10 cellular contexts compared by ENCODE assay signal in the genomic region with DNA sequence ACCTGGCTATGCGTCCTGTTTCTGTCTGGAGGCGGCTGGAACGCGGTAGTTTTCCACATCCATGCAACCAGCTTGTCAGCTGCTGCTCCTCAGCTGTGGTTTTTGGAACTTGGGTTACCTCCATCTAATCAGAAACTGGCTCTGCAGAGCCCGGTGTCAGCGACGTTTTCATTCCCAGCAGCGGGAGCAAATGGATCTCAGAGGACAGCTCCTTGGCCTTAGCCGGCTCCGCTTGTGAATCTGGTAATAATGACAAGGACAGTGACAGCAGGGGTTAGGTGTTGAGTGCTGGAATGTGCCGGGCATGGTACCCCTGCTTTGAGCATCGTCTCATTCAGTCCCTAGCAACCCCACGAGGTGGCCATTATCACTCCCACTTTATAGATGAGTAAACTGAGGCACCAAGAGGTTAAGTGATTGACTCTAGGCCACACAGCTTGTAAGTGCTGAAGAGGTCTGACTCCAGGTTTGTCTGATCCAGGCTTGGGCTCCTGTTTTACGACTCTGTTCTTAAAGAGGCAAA. TPM values are rescaled to one million over a fixed set of nuclear protein-coding genes. Genes with fewer than 3 reads are reported as not detected.
DNase-seq lines count a peak whose midpoint lies in the region; ATAC-seq, FAIRE-seq and TF ChIP-seq lines count a peak whose summit lies in the region.
"Had no signal": no experiment of that assay in that cellular context is flagged by ENCODE, and none has a peak within 500 bp of the region (broad histone marks: within the 10 kb centered on the region; RNA-seq: fewer than 3 reads in every experiment).

No MANE protein-coding gene starts in this region.

- BruUV-seq in GM12878 (replicated peaks; lab: Mats Ljungman, UMichigan) = no TSS peak

- H3K18ac ChIP-seq in mesenchymal stem cell (ENCODE audit: low read depth in 1 of 2, low read length in 2 of 2) = no peak overlapping the region

- peaks cover 51% of the 10 kb centered on the region for H3K79me2 ChIP-seq in GM12878 (ENCODE audit: control insufficient read depth, insufficient read depth, low read length)

- DNase-seq in heart left ventricle = no peak
- no peak for DNase-seq in left ventricle myocardium superior
- no peak for DNase-seq in GM12878 (ENCODE audit: low read depth, low spot score)
- DNase-seq in mesenchymal stem cell = no peak
- no peak for DNase-seq in DMS79 (lab: John Stamatoyannopoulos, UW)
- no peak for DNase-seq in NOMO-1 (lab: John Stamatoyannopoulos, UW; ENCODE audit: unreplicated experiment in 2 of 2)
- DNase-seq: DMS53 had no signal

- no peak overlapping the region for H3K4ac ChIP-seq in mesenchymal stem cell (ENCODE audit: low read depth in 1 of 2, low read length in 2 of 2)

- H3K9me3 ChIP-seq in heart left ventricle = no peaks in the 10 kb centered on the region
- no peaks in the 10 kb centered on the region for H3K9me3 ChIP-seq in GM12878 (replicated peaks; ENCODE audit: control insufficient read depth, insufficient read depth, low read length)
- H3K9me3 ChIP-seq in mesenchymal stem cell (ENCODE audit: control insufficient read depth, low read length) = no peaks in the 10 kb centered on the region

- in situ Hi-C loops in GM12878 (cut with MboI) = no loop called here

- H3K4me1 ChIP-seq in heart left ventricle (peaks cover 0 to 70% (median 38%) of the 10 kb centered on the region in 12 donors), GM12878 (ENCODE audit: control insufficient read depth, insufficient read depth, low read length) (peaks cover 37% of the 10 kb centered on the region), mesenchymal stem cell (ENCODE audit: control insufficient read depth, insufficient read depth, low read depth, low read length) (peaks cover 66% of the 10 kb centered on the region), urinary bladder (ENCODE audit: insufficient read depth) (peaks cover 5% of the 10 kb centered on the region)

- no peak for FAIRE-seq in GM12878 (lab: Jason Lieb, UNC)
- FAIRE-seq: TTC549 had no signal

- RAD21 ChIA-PET in GM12878 (lab: Charles Lee; ENCODE audit: unreplicated experiment) = interaction anchor here (0.9 to 3.5 kb wide), 5 partner anchors 7 to 151 kb away, joined by 4 to 22 read pairs (median 6); no protein-coding TSS in a partner anchor

- no peak for TF ChIP-seq RAD21 in GM12878 (IDR thresholded peaks at IDR 0.05; ENCODE audit: insufficient read depth, low read depth, low read length)

- H3K23ac ChIP-seq in mesenchymal stem cell (ENCODE audit: low read length in 2 of 2) = no peak overlapping the region

- TF ChIP-seq CTCF in heart left ventricle (IDR thresholded peaks at IDR 0.05) (no peak), GM12878 (IDR thresholded peaks at IDR 0.05 in 2 of 3, conservative IDR thresholded peaks at IDR 0.05 in 1 of 3; ENCODE audit: control insufficient read depth in 2 of 3, extremely low read depth in 1 of 3, insufficient read depth in 1 of 3, low read depth in 3 of 3, low read length in 3 of 3) (no peak)

- H3K79me1 ChIP-seq in mesenchymal stem cell (replicated peaks; ENCODE audit: low read length, poor library complexity, severe bottlenecking) = peaks cover 23% of the 10 kb centered on the region

- no peak overlapping the region for H4K91ac ChIP-seq in mesenchymal stem cell (ENCODE audit: low read length)

- no peak overlapping the region for H2BK120ac ChIP-seq in mesenchymal stem cell (ENCODE audit: low read depth, low read length)

- peak overlapping the region in 10 of 12 donors; percentile 46 to 82 (median 76) for H3K27ac ChIP-seq in heart left ventricle
- no peak overlapping the region; the same call in 1 of the 2 replicates for H3K27ac ChIP-seq in GM12878 (ENCODE audit: control insufficient read depth, insufficient read depth)
- H3K27ac ChIP-seq in mesenchymal stem cell (ENCODE audit: low read length, poor library complexity, severe bottlenecking) = no peak overlapping the region
- H3K27ac ChIP-seq in urinary bladder (ENCODE audit: low read depth) = no peak overlapping the region

- H4K20me1 ChIP-seq in GM12878 (ENCODE audit: control insufficient read depth, insufficient read depth) = no peaks in the 10 kb centered on the region

- no peak overlapping the region for H3K14ac ChIP-seq in mesenchymal stem cell (ENCODE audit: low read length in 2 of 2)

- no peak overlapping the region for H2BK15ac ChIP-seq in mesenchymal stem cell (ENCODE audit: low read depth, poor library complexity, severe bottlenecking)

- CTCF ChIA-PET in GM12878 (lab: Yijun Ruan, JAX) = interaction anchor here (1.0 to 3.9 kb wide), 5 partner anchors 7 to 148 kb away, joined by 3 to 16 read pairs (median 9); no protein-coding TSS in a partner anchor

- ATAC-seq in heart left ventricle (peak in 1 of 4 donors; percentile 1), left ventricle myocardium superior (no peak), GM12878 (no peak), GM21447 (IDR thresholded peaks at IDR 0.05; ENCODE audit: unreplicated experiment) (no peak)

- no peak overlapping the region for H2BK12ac ChIP-seq in mesenchymal stem cell (ENCODE audit: low read length in 2 of 2)

- H2AK5ac ChIP-seq in mesenchymal stem cell (ENCODE audit: low read length, severe bottlenecking) = no peak overlapping the region

- peaks cover 0 to 35% (median 8%) of the 10 kb centered on the region in 9 donors for H3K27me3 ChIP-seq in heart left ventricle
- no peaks in the 10 kb centered on the region; a peak in 1 of 4 replicates for H3K27me3 ChIP-seq in GM12878 (replicated peaks in 1 of 2; ENCODE audit: control insufficient read depth in 2 of 2, insufficient read depth in 2 of 2, low read length in 1 of 2)
- peaks cover 0 to 35% of the 10 kb centered on the region in 2 experiments for H3K27me3 ChIP-seq in mesenchymal stem cell (ENCODE audit: control insufficient read depth in 1 of 2, insufficient read depth in 1 of 2, low read length in 2 of 2)

- H3K4me2 ChIP-seq in GM12878 (ENCODE audit: control insufficient read depth, insufficient read depth) (peak overlapping the region; percentile 90), mesenchymal stem cell (ENCODE audit: low read length, poor library complexity, severe bottlenecking) (peak overlapping the region; percentile 96)

- H3K9ac ChIP-seq in GM12878 (ENCODE audit: control insufficient read depth, insufficient read depth, low read length) (peak overlapping the region; percentile 77), mesenchymal stem cell (ENCODE audit: low read length) (peak overlapping the region; percentile 60)

- SMC1A ChIA-PET in GM12878 (lab: Charles Lee; ENCODE audit: uncharacterized antibody, unreplicated experiment) = interaction anchor here (1.1 to 3.6 kb wide), 4 partner anchors 8 to 150 kb away, joined by 3 to 20 read pairs (median 4); no protein-coding TSS in a partner anchor

- intact Hi-C loops in heart left ventricle (cut with DNase I) = no loop called here
- intact Hi-C loops in left ventricle myocardium superior (cut with micrococcal nuclease) = no loop called here
- intact Hi-C loops in GM12878 (cut with micrococcal nuclease; ENCODE audit: unreplicated experiment) = no loop called here

- no peak for TF ChIP-seq POLR2A in heart left ventricle (IDR thresholded peaks at IDR 0.05)
- TF ChIP-seq POLR2A in GM12878 (IDR thresholded peaks at IDR 0.05; ENCODE audit: low read depth, low read length) = no peak; the same call in 1 of the 2 replicates

- H4K8ac ChIP-seq in mesenchymal stem cell (ENCODE audit: low read length) = no peak overlapping the region

- H3K4me3 ChIP-seq in heart left ventricle = peak overlapping the region; percentile 49 to 82 (median 70)
- H3K4me3 ChIP-seq in GM12878 = peak overlapping the region; percentile 68
- peak overlapping the region; percentile 70 to 79 for H3K4me3 ChIP-seq in mesenchymal stem cell (ENCODE audit: insufficient read depth in 1 of 2, low read depth in 1 of 2, low read length in 2 of 2)
- peak overlapping the region; percentile 50 for H3K4me3 ChIP-seq in urinary bladder (ENCODE audit: low read depth, low read length)

- TF ChIP-seq EP300 in GM12878 (IDR thresholded peaks at IDR 0.05; ENCODE audit: borderline replicate concordance in 1 of 2, control insufficient read depth in 1 of 2, low read depth in 2 of 2, low read length in 2 of 2) = no peak

- no peak overlapping the region for H2BK5ac ChIP-seq in mesenchymal stem cell (ENCODE audit: low read depth, low read length, poor library complexity, severe bottlenecking)

- POLR2A ChIA-PET in GM12878 (lab: Charles Lee) = interaction anchor here (1.6 to 3.8 kb wide), 4 partner anchors 20 to 152 kb away, joined by 6 to 19 read pairs (median 14); a partner anchor contains a TSS

- 27 to 35% (median 29%) methylated on average over 10 to 14 of the region's 14 CpGs for WGBS in heart left ventricle, 4 donors
- WGBS in GM12878 (ENCODE audit: insufficient coverage, insufficient replicate concordance, low lambda C conversion rate, missing lambda C conversion rate) = 57% methylated on average over 14 of the region's 14 CpGs
- 48% methylated on average over 14 of the region's 14 CpGs for WGBS in mesenchymal stem cell
- WGBS in urinary bladder = 33% methylated on average over 14 of the region's 14 CpGs

- H3K36me3 ChIP-seq in heart left ventricle (no peaks in the 10 kb centered on the region), GM12878 (ENCODE audit: control insufficient read depth in 2 of 2, insufficient read depth in 2 of 2, low read length in 1 of 2) (no peaks in the 10 kb centered on the region; a peak in 1 of 4 replicates), mesenchymal stem cell (ENCODE audit: control insufficient read depth in 1 of 2, insufficient read depth in 2 of 2, low read depth in 1 of 2, low read length in 2 of 2) (peaks cover 0 to 30% of the 10 kb centered on the region in 2 experiments), urinary bladder (ENCODE audit: insufficient read depth) (no peaks in the 10 kb centered on the region)

- H2AFZ ChIP-seq in GM12878 (ENCODE audit: control insufficient read depth, low read depth, low read length) = no peak overlapping the region
- H2AFZ ChIP-seq in mesenchymal stem cell (ENCODE audit: low read depth, low read length) = no peak overlapping the region

RNA-seq across cellular contexts. Expression of a gene that starts 1.3 kb away (rescaled TPM):
- total RNA-seq in heart left ventricle (10 to 100 TPM in 5 of 9 donors, 1 to 10 TPM in 3, under 1 TPM in 1; 1.00 to 54.0 (median 10.4) TPM), left ventricle myocardium superior (9.4 TPM), GM12878 (2014; rRNA removed) (11.2 and 16.4 TPM in 2 replicates), GM12878 (2014; rRNA removed; fragmentation: Illumina TruSeq; extraction: Trizol) (6.0 and 7.0 TPM in 2 replicates), GM12878 (2021) (13.3 and 16.1 TPM in 2 replicates), urinary bladder (1.4 TPM)
- polyA plus RNA-seq in heart left ventricle (10 to 100 TPM; 14.5 to 24.4 TPM), GM12878 (2011; rRNA removed) (6.2 and 9.1 TPM in 2 replicates), GM12878 (2014; fragmentation: Illumina TruSeq; extraction: Trizol) (1.6 and 6.3 TPM in 2 replicates), GM12878 (2014; fragmentation: Nextera tagmentation; extraction: Ambion mirVana) (1 to 10 TPM; 2.1 to 4.7 TPM), GM12878 (2014; rRNA removed) (15.0 and 17.6 TPM in 2 replicates), GM12878 (2016; fragmentation: Nextera tagmentation; extraction: Ambion mirVana) (10 to 100 TPM; 28.4 to 30.7 TPM), urinary bladder (24.8 TPM)
- 46.8 and 53.3 TPM in 2 replicates for total RNA-seq in GM12878 (2013; cell fraction: nucleolus; rRNA removed)
- polyA plus RNA-seq in GM12878 (2011; ENCODE audit: low read depth) = 2.4 TPM
- 9.4 and 11.8 TPM in 2 replicates for polyA plus RNA-seq in GM12878 (2011; cell fraction: cytosol; rRNA removed)
- polyA plus RNA-seq in GM12878 (2011; cell fraction: nucleus; rRNA removed) = 55.2 and 56.1 TPM in 2 replicates
- 9.1 and 10.6 TPM in 2 replicates for polyA plus RNA-seq in GM12878 (2012)
- 5.0 and 6.0 TPM in 2 replicates for polyA minus RNA-seq in GM12878 (2011; rRNA and poly(A)+ RNA removed)
- polyA minus RNA-seq in GM12878 (2011; cell fraction: cytosol; rRNA and poly(A)+ RNA removed) = 6.0 and 8.6 TPM in 2 replicates
- polyA minus RNA-seq in GM12878 (2011; cell fraction: nucleus; rRNA and poly(A)+ RNA removed) = 9.8 and 12.8 TPM in 2 replicates
- polyA plus RNA-seq in mesenchymal stem cell (2013, experiment 1 of 2) = not detected
- not detected for polyA plus RNA-seq in mesenchymal stem cell (2013, experiment 2 of 2)

Comparison
In these comparisons a context has a peak if more than half of its experiments do, and no peak if none do; other contexts are left out.
1. H3K27ac ChIP-seq: peak in heart left ventricle (10 of 12); none in GM12878 (single experiment), mesenchymal stem cell (single experiment) and urinary bladder (single experiment).
2. Peak in every context shown above with its lines, with median percentiles within 50 percentile points of each other: H3K4me3 ChIP-seq.